29 cellular contexts compared by ENCODE assay signal in genomic region chr3:128089135-128089534, GRCh38.
"Had no signal": no experiment of that assay in that cellular context is flagged by ENCODE, and none has a peak within 500 bp of the region (broad histone marks: within the 10 kb centered on the region; RNA-seq: fewer than 3 reads in every experiment).

No MANE protein-coding gene starts in this region.

- H3K36me3 ChIP-seq: neural progenitor cell, neutrophil, right atrium auricular region, uterus had no signal

- H3K9me3 Mint-ChIP-seq: mesothelial cell of epicardium; naive B cell; natural killer cell; nephron progenitor cell; neural progenitor cell; stimulated activated memory B cell treated with anti-CD40 and anti-IgM and Interleukin-4, amounts not matched to agents 10 μg/mL and 1 μg/mL and 100 μg/mL, for 72 hours; stimulated activated naive CD8-positive, alpha-beta T cell treated with anti-CD3 and anti-CD28 coated beads, Interleukin-15, amount 100 ng/mL, for 72 hours; type B pancreatic cell had no signal

- H3K4me1 ChIP-seq: lower lobe of right lung, neural progenitor cell had no signal

- FAIRE-seq: keratinocyte had no signal

- H3K4me3 Mint-ChIP-seq: mesothelial cell of epicardium; naive B cell; natural killer cell; nephron progenitor cell; neural progenitor cell; stimulated activated memory B cell treated with anti-CD40 and anti-IgM and Interleukin-4, amounts not matched to agents 10 μg/mL and 1 μg/mL and 100 μg/mL, for 72 hours; stimulated activated naive CD8-positive, alpha-beta T cell treated with anti-CD3 and anti-CD28 coated beads, Interleukin-15, amount 100 ng/mL, for 72 hours; type B pancreatic cell had no signal

- H3K27me3 ChIP-seq: neural progenitor cell, neutrophil, right atrium auricular region, right lobe of liver, tibial nerve, uterus had no signal

- H3K9me3 ChIP-seq: lower lobe of right lung, neutrophil, right atrium auricular region, right lobe of liver, tibial nerve, uterus had no signal

- H3K27ac Mint-ChIP-seq: mesothelial cell of epicardium; naive B cell; natural killer cell; nephron progenitor cell; neural progenitor cell; stimulated activated memory B cell treated with anti-CD40 and anti-IgM and Interleukin-4, amounts not matched to agents 10 μg/mL and 1 μg/mL and 100 μg/mL, for 72 hours; stimulated activated naive CD8-positive, alpha-beta T cell treated with anti-CD3 and anti-CD28 coated beads, Interleukin-15, amount 100 ng/mL, for 72 hours; type B pancreatic cell had no signal

- H3K36me3 Mint-ChIP-seq: natural killer cell had no signal

- H3K27ac ChIP-seq: lower lobe of right lung, neural progenitor cell, neutrophil, parathyroid adenoma, right atrium auricular region, right lobe of liver, tibial nerve, uterus had no signal

- H3K9ac ChIP-seq: neural progenitor cell, parathyroid adenoma had no signal

- H2AFZ ChIP-seq: neural progenitor cell, parathyroid adenoma had no signal

- H3K4me3 ChIP-seq: lower lobe of right lung, neural progenitor cell, right atrium auricular region, right lobe of liver, smooth muscle cell, tibial nerve, uterus had no signal

- DNase-seq: hippocampal formation; kidney glomerular epithelial cell; left cardiac atrium; lower lobe of right lung; mammary epithelial cell; mesenchymal stem cell; naive B cell; natural killer cell; nephron progenitor cell; occipital lobe; right lobe of liver; stimulated activated CD4-positive, alpha-beta T cell treated with anti-CD3 and anti-CD28 coated beads, Interleukin-1b, Interleukin-23, amount 100 ng/mL, for 48 hours; stimulated activated CD4-positive, alpha-beta T cell treated with anti-CD3 and anti-CD28 coated beads, Interleukin-2, amount 100 ng/mL, for 48 hours; stimulated activated CD4-positive, alpha-beta T cell treated with anti-CD3 and anti-CD28 coated beads, Interleukin-4, amount 100 ng/mL, for 4 hours; stimulated activated CD8-positive, alpha-beta memory T cell treated with anti-CD3 and anti-CD28 coated beads, Interleukin-4, amount 100 ng/mL, for 48 hours; stimulated activated naive CD4-positive, alpha-beta T cell treated with Interleukin-2 at 50 U/mL for 16 hours; stimulated activated naive CD8-positive, alpha-beta T cell treated with anti-CD3 and anti-CD28 coated beads, Interleukin-15, amount 100 ng/mL, for 72 hours; substantia nigra; uterus had no signal

- H3K27me3 Mint-ChIP-seq: naive B cell; stimulated activated memory B cell treated with anti-CD40 and anti-IgM and Interleukin-4, amounts not matched to agents 10 μg/mL and 1 μg/mL and 100 μg/mL, for 72 hours; stimulated activated naive CD8-positive, alpha-beta T cell treated with anti-CD3 and anti-CD28 coated beads, Interleukin-15, amount 100 ng/mL, for 72 hours; type B pancreatic cell had no signal

- H3K4me2 ChIP-seq: neural progenitor cell, smooth muscle cell had no signal

- H3K4me1 Mint-ChIP-seq: mesothelial cell of epicardium; natural killer cell; nephron progenitor cell; neural progenitor cell; stimulated activated memory B cell treated with anti-CD40 and anti-IgM and Interleukin-4, amounts not matched to agents 10 μg/mL and 1 μg/mL and 100 μg/mL, for 72 hours; stimulated activated naive CD8-positive, alpha-beta T cell treated with anti-CD3 and anti-CD28 coated beads, Interleukin-15, amount 100 ng/mL, for 72 hours had no signal
